ENCODE assay signal across 9 cellular contexts in the genomic region with DNA sequence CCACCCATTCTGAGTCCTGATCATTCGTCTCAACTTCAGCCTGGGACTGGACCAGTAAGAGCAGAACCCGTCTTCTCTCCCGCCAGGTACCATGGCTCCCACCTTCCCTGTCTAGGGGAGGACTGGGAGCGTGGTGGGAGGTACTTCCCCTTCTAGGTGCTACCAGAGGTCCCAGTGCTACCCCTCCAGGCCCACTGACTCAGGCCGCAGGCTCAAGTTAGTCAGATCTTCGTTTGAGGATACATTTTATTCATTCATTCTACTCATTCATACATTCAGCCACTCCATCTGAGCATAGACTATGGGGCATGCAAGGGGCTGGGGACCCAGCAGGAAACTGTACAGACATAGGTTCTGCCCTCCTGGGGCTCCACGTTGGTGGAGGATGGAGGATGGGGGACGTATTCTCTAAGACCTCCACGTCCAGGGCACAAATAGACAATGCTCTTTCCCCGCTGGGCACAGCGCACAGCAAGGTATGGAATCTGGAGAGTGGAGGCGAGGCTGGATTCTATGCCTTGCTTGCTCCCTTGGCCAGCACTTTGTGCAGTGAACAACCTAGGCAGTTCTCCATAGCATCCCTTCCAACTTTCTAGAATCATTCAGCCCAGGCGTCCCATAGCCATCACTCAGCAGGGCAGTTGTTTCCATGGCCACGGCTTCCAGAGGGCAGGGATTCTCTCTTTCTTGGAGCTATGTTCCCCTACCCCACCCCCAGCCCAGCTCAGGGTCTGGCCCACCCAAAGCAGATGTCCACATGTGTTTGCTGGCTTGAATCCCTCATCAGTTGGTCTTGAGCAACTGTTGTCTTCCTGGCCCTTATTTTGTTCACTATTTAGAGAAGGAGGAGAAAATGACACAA. TPM values are rescaled to one million over a fixed set of nuclear protein-coding genes. Genes with fewer than 3 reads are reported as not detected.
A peak's percentile ranks its signal among the peaks of the same experiment; 100 is the strongest.
DNase-seq lines count a peak whose midpoint lies in the region; ATAC-seq, FAIRE-seq and TF ChIP-seq lines count a peak whose summit lies in the region.
"Had no signal": no experiment of that assay in that cellular context is flagged by ENCODE, and none has a peak within 500 bp of the region (broad histone marks: within the 10 kb centered on the region; RNA-seq: fewer than 3 reads in every experiment).

No MANE protein-coding gene starts in this region.

- H3K36me3 ChIP-seq in iPS-15b (ENCODE audit: control insufficient read depth, insufficient read depth, low read length) (no peaks in the 10 kb centered on the region), smooth muscle cell (ENCODE audit: low read depth) (no peaks in the 10 kb centered on the region)

- no peak for ATAC-seq in activated B cell treated with CpG ODN at 0.5 μM for 24 hours (ENCODE audit: low read depth)
- no peak for ATAC-seq in HG02970 (IDR thresholded peaks at IDR 0.05; ENCODE audit: low FRiP score, unreplicated experiment)
- no peak for ATAC-seq in HG02588 (IDR thresholded peaks at IDR 0.05; ENCODE audit: unreplicated experiment)

- H3K9ac ChIP-seq in iPS-15b (ENCODE audit: low read depth, low read length) (no peak overlapping the region), smooth muscle cell (ENCODE audit: low read depth) (no peak overlapping the region)

- H4K20me1 ChIP-seq in smooth muscle cell (ENCODE audit: low read depth): no peaks in the 10 kb centered on the region

- H3K4me1 Mint-ChIP-seq in activated B cell treated with CpG ODN at 0.5 μM for 24 hours: peaks cover 14% of the 10 kb centered on the region

- peaks cover 55% of the 10 kb centered on the region for H3K27me3 Mint-ChIP-seq in activated B cell treated with CpG ODN at 0.5 μM for 24 hours

- CTCF ChIA-PET in activated B cell treated with CpG ODN at 0.5 μM for 24 hours (lab: Charles Lee): interaction anchor here (0.6 kb wide), 1 partner anchor 1864 kb away, joined by 4 read pairs; no protein-coding TSS in a partner anchor

- 91% methylated on average over 14 of the region's 14 CpGs for WGBS in smooth muscle cell (ENCODE audit: low lambda C conversion rate)

- peak overlapping the region; percentile 79 for H3K4me3 Mint-ChIP-seq in activated B cell treated with CpG ODN at 0.5 μM for 24 hours

- H3K79me2 ChIP-seq in smooth muscle cell (ENCODE audit: low read depth): no peaks in the 10 kb centered on the region

- no peaks in the 10 kb centered on the region for H3K9me3 Mint-ChIP-seq in activated B cell treated with CpG ODN at 0.5 μM for 24 hours

- H2AFZ ChIP-seq in smooth muscle cell (ENCODE audit: low read depth): no peak overlapping the region

- H3K27ac Mint-ChIP-seq in activated B cell treated with CpG ODN at 0.5 μM for 24 hours: no peak overlapping the region

- H3K9me3 ChIP-seq in iPS-15b (ENCODE audit: control insufficient read depth, insufficient read depth, low read length) (no peaks in the 10 kb centered on the region), smooth muscle cell (replicated peaks; ENCODE audit: low read depth) (no peaks in the 10 kb centered on the region)

- DNase-seq in GM12891 (ENCODE audit: insufficient read length, low spot score) (peak; percentile 9), activated B cell treated with CpG ODN at 0.5 μM for 24 hours (no peak), smooth muscle cell (lab: John Stamatoyannopoulos, UW; ENCODE audit: unreplicated experiment) (no peak), HCEC 1CT (no peak), EL (no peak)
- DNase-seq: NCI-H2029 treated with DMSO at 0.1 percent for 48 hours had no signal

- intact Hi-C loops in activated B cell treated with CpG ODN at 0.5 μM for 24 hours (cut with micrococcal nuclease): no loop called here

- H3K4me2 ChIP-seq in smooth muscle cell: peak overlapping the region; percentile 97

- POLR2A ChIA-PET in activated B cell treated with CpG ODN at 0.5 μM for 24 hours (lab: Charles Lee): no interaction called here

- H3F3A ChIP-seq in smooth muscle cell (ENCODE audit: low read depth): peaks cover 9% of the 10 kb centered on the region

- no peak for FAIRE-seq in GM12891 (lab: Jason Lieb, UNC)

- no peak overlapping the region for H3K27ac ChIP-seq in smooth muscle cell (ENCODE audit: low read depth)

- TF ChIP-seq POLR2A in GM12891 (IDR thresholded peaks at IDR 0.05; ENCODE audit: low read depth, low read length): no peak

- H3K4me3 ChIP-seq in iPS-15b (ENCODE audit: low read depth, low read length) (peak overlapping the region; percentile 60), smooth muscle cell (peak overlapping the region; percentile 67)

- no peak for TF ChIP-seq CTCF in activated B cell treated with CpG ODN at 0.5 μM for 24 hours (IDR thresholded peaks at IDR 0.05)
- no peak for TF ChIP-seq CTCF in smooth muscle cell (IDR thresholded peaks at IDR 0.05; ENCODE audit: borderline replicate concordance, insufficient read depth, poor library complexity, severe bottlenecking)

- H3K27me3 ChIP-seq in iPS-15b (ENCODE audit: control insufficient read depth, insufficient read depth, low read length) (peaks cover 14% of the 10 kb centered on the region), smooth muscle cell (ENCODE audit: low read depth) (no peaks in the 10 kb centered on the region)

- H3K36me3 Mint-ChIP-seq in activated B cell treated with CpG ODN at 0.5 μM for 24 hours (ENCODE audit: low read depth): no peaks in the 10 kb centered on the region

- H3K4me1 ChIP-seq in iPS-15b (ENCODE audit: control insufficient read depth, insufficient read depth, low read length) (peaks cover 9% of the 10 kb centered on the region), smooth muscle cell (ENCODE audit: low read depth) (peaks cover 9% of the 10 kb centered on the region)

TF ChIP-seq in GM12891, 5 proteins besides CTCF, POLR2A, EP300 and RAD21:
- TF ChIP-seq POU2F2 (IDR thresholded peaks at IDR 0.05; ENCODE audit: low read depth, low read length) (no peak), PAX5 (IDR thresholded peaks at IDR 0.05; ENCODE audit: insufficient read depth, low read length, severe bottlenecking) (no peak), POLR2AphosphoS5 (IDR thresholded peaks at IDR 0.05; ENCODE audit: low read depth, low read length) (no peak), TAF1 (IDR thresholded peaks at IDR 0.05; ENCODE audit: low read depth, low read length) (no peak), SPI1 (IDR thresholded peaks at IDR 0.05; ENCODE audit: low read depth, low read length) (no peak)

RNA-seq across cellular contexts. Expression of gene RAB3IL1, which starts 1.1 kb away (rescaled TPM):
- 0.12 TPM for polyA plus RNA-seq in GM12891 (2012; ENCODE audit: low read depth, missing spikeins)
- total RNA-seq in activated B cell treated with CpG ODN at 0.5 μM for 24 hours (not detected in 2 replicates), smooth muscle cell (4.8 and 4.9 TPM in 2 replicates)
- polyA plus RNA-seq in smooth muscle cell: 9.8 and 11.6 TPM in 2 replicates

RNA-seq across cellular contexts. Expression of gene FADS3, which starts 27.1 kb away (rescaled TPM):
- 4.0 TPM for polyA plus RNA-seq in GM12891 (2012; ENCODE audit: low read depth, missing spikeins)
- total RNA-seq in activated B cell treated with CpG ODN at 0.5 μM for 24 hours (121 and 135 TPM in 2 replicates), smooth muscle cell (6.7 and 8.9 TPM in 2 replicates)
- 13.8 and 28.9 TPM in 2 replicates for polyA plus RNA-seq in smooth muscle cell

RNA-seq across cellular contexts. Expression of gene BEST1, which starts 31.7 kb away (rescaled TPM):
- polyA plus RNA-seq in GM12891 (2012; ENCODE audit: low read depth, missing spikeins): 1.4 TPM
- total RNA-seq in activated B cell treated with CpG ODN at 0.5 μM for 24 hours (0.16 and 0.44 TPM in 2 replicates), smooth muscle cell (2.4 and 2.6 TPM in 2 replicates)
- polyA plus RNA-seq in smooth muscle cell: 1.6 and 2.8 TPM in 2 replicates

RNA-seq across cellular contexts. Expression of gene FTH1, which starts 49.0 kb away (rescaled TPM):
- polyA plus RNA-seq in GM12891 (2012; ENCODE audit: low read depth, missing spikeins): 1,402 TPM
- total RNA-seq in activated B cell treated with CpG ODN at 0.5 μM for 24 hours (865 and 906 TPM in 2 replicates), smooth muscle cell (903 and 1,173 TPM in 2 replicates)
- polyA plus RNA-seq in smooth muscle cell: 6,048 and 7,176 TPM in 2 replicates

Comparison
In these comparisons a context has a peak if more than half of its experiments do, and no peak if none do; other contexts are left out.
1. RNA of gene FADS3, which starts 27.1 kb away (total RNA-seq): 121 to 135 TPM in activated B cell treated with CpG ODN at 0.5 μM for 24 hours; 6.7 to 8.9 TPM in smooth muscle cell; every median in the first group is over 10 times any median in the second.